ENCODE assay signal across 9 cellular contexts in the genomic region with DNA sequence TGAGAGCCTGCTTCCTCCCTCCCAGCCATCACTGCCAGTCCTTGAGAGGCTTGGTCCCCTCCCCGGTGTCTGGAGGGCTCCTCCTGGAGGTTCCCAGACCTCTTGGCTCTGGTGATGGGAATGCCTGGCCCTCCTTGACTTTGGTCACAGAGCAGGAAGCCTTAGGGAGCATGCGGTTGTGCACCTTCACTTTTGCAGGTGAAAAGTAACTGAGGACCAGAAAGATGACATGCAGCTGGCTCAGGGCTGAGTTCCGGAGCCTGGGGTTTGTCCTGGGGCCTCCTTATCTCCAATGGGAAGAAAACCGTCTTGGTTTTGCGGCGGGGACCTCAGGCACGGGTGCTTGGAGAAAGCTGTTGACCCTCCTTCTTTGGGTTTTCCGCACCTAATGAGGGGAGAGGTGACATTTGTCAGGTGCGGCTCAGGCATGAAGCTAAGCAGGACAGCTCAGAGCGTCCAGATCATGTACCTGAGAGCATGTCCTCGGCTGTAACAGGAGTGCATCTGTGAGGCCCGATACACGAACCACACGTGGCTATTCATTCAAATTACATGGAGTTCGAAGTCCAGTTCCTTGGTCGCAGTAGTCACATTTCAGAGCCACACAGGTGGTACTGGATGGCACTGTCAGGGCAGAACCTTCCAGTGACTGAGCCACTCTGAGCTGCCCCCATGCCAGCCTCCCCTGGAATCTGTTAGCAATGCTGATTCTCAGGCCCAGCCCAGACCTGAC. TPM values are rescaled to one million over a fixed set of nuclear protein-coding genes. Genes with fewer than 3 reads are reported as not detected.
DNase-seq lines count a peak whose midpoint lies in the region; ATAC-seq and TF ChIP-seq lines count a peak whose summit lies in the region.
"Had no signal": no experiment of that assay in that cellular context is flagged by ENCODE, and none has a peak within 500 bp of the region (broad histone marks: within the 10 kb centered on the region; RNA-seq: fewer than 3 reads in every experiment).

No MANE protein-coding gene starts in this region.

- H3K4me3 Mint-ChIP-seq in MCF 10A (ENCODE audit: unreplicated experiment), result no peak overlapping the region

- no peaks in the 10 kb centered on the region for H3K36me3 Mint-ChIP-seq in MCF 10A (ENCODE audit: insufficient read depth, unreplicated experiment)

- no peaks in the 10 kb centered on the region for H3K36me3 ChIP-seq in Karpas-422 (ENCODE audit: insufficient read depth, low read length)
- no peaks in the 10 kb centered on the region for H3K36me3 ChIP-seq in skeletal muscle satellite cell (ENCODE audit: insufficient read depth, low read length)

- POLR2A ChIA-PET in MCF 10A (lab: Yijun Ruan, JAX), result no interaction called here

- CTCF ChIA-PET in MCF 10A (lab: Yijun Ruan, JAX), result interaction anchor here (0.7 kb wide), 1 partner anchor 11 kb away, joined by 3 read pairs; no protein-coding TSS in a partner anchor

- H3K9me3 Mint-ChIP-seq in MCF 10A (ENCODE audit: unreplicated experiment), result no peaks in the 10 kb centered on the region

- H3K4me2 ChIP-seq in Karpas-422 (ENCODE audit: low read depth, low read length, poor library complexity, severe bottlenecking) (peak overlapping the region; percentile 67), skeletal muscle satellite cell (ENCODE audit: low read length) (peak overlapping the region; percentile 26)

- ATAC-seq in GM18508 (IDR thresholded peaks at IDR 0.05; ENCODE audit: insufficient read depth, unreplicated experiment) (peak; percentile 11), HG02852 (IDR thresholded peaks at IDR 0.05; ENCODE audit: unreplicated experiment) (no peak), GM21723 (IDR thresholded peaks at IDR 0.05; ENCODE audit: unreplicated experiment) (no peak)

- H3K4me1 Mint-ChIP-seq in MCF 10A (ENCODE audit: insufficient read depth, unreplicated experiment), result no peaks in the 10 kb centered on the region

- no peaks in the 10 kb centered on the region for H3K9me3 ChIP-seq in Karpas-422 (ENCODE audit: low read length)
- H3K9me3 ChIP-seq in skeletal muscle satellite cell (replicated peaks; ENCODE audit: low read length), result no peaks in the 10 kb centered on the region

- intact Hi-C loops in MCF 10A (cut with micrococcal nuclease), result no loop called here

- no TSS peak for BruUV-seq in MCF 10A (replicated peaks; lab: Mats Ljungman, UMichigan)

- no peaks in the 10 kb centered on the region for H3K27me3 ChIP-seq in Karpas-422 (ENCODE audit: low read length)
- H3K27me3 ChIP-seq in skeletal muscle satellite cell (ENCODE audit: control insufficient read depth, insufficient read depth, low read length), result peaks cover 3% of the 10 kb centered on the region

- H3K4me1 ChIP-seq in Karpas-422 (ENCODE audit: low read length) (peaks cover 15% of the 10 kb centered on the region), skeletal muscle satellite cell (ENCODE audit: control insufficient read depth, insufficient read depth, low read length) (no peaks in the 10 kb centered on the region)

- no peak overlapping the region for H3K27ac Mint-ChIP-seq in MCF 10A (ENCODE audit: low read depth, unreplicated experiment)

- peak overlapping the region; percentile 54 for H3K9ac ChIP-seq in Karpas-422 (ENCODE audit: low read length)
- no peak overlapping the region for H3K9ac ChIP-seq in skeletal muscle satellite cell (ENCODE audit: low read depth, low read length)

- H3K79me2 ChIP-seq in Karpas-422 (ENCODE audit: low read length), result no peaks in the 10 kb centered on the region

- no peaks in the 10 kb centered on the region for H3K9me2 ChIP-seq in Karpas-422 (replicated peaks; ENCODE audit: insufficient read depth, low read length)

- no peak overlapping the region for H3K27ac ChIP-seq in Karpas-422 (ENCODE audit: low read length)

- DNase-seq in Karpas-422, result no peak
- DNase-seq in fibroblast of mammary gland (ENCODE audit: low read depth), result no peak
- DNase-seq in activated CD4-positive, CD25-positive, alpha-beta regulatory T cell (lab: John Stamatoyannopoulos, UW), result no peak
- no peak for DNase-seq in MCF 10A (ENCODE audit: unreplicated experiment)
- DNase-seq: retina had no signal

- peak overlapping the region; percentile 44; the same call in 1 of the 2 replicates for H2AFZ ChIP-seq in Karpas-422 (ENCODE audit: low read length)

- H4K20me1 ChIP-seq in Karpas-422 (ENCODE audit: insufficient read depth, low read depth, low read length), result no peaks in the 10 kb centered on the region

- TF ChIP-seq CTCF in fibroblast of mammary gland (conservative IDR thresholded peaks at IDR 0.05; ENCODE audit: control insufficient read depth, insufficient read depth, low read depth, low read length), result no peak
- no peak for TF ChIP-seq CTCF in MCF 10A (IDR thresholded peaks at IDR 0.05; ENCODE audit: unreplicated experiment)

- no peak overlapping the region for H3K4me3 ChIP-seq in Karpas-422 (ENCODE audit: low read length)
- H3K4me3 ChIP-seq in fibroblast of mammary gland (ENCODE audit: control insufficient read depth, low read depth, low read length), result peak overlapping the region; percentile 60
- no peak overlapping the region for H3K4me3 ChIP-seq in skeletal muscle satellite cell (ENCODE audit: low read length)

- H3K27me3 Mint-ChIP-seq in MCF 10A (ENCODE audit: insufficient read depth, unreplicated experiment), result peaks cover 8% of the 10 kb centered on the region

RNA-seq across cellular contexts. Expression of gene MX2, which starts 0.6 kb away (rescaled TPM):
- total RNA-seq in Karpas-422 (2014; rRNA removed; shearing (Covaris generic); ENCODE audit: low replicate concordance), result 27.8 and 31.0 TPM in 2 replicates
- total RNA-seq in skeletal muscle satellite cell (2012; rRNA removed), result 0.51 and 1.5 TPM in 2 replicates
- not detected in 2 replicates for total RNA-seq in MCF 10A (2022)

RNA-seq across cellular contexts. Expression of gene FAM3B, which starts 44.6 kb away (rescaled TPM):
- total RNA-seq in Karpas-422 (2014; rRNA removed; shearing (Covaris generic); ENCODE audit: low replicate concordance), result not detected in 2 replicates
- total RNA-seq in skeletal muscle satellite cell (2012; rRNA removed), result not detected in 2 replicates
- not detected in 2 replicates for total RNA-seq in MCF 10A (2022)

Comparison
In these comparisons a context has a peak if more than half of its experiments do, and no peak if none do; other contexts are left out.
1. RNA of gene MX2, which starts 0.6 kb away (total RNA-seq): 27.8 to 31.0 TPM in Karpas-422; not detected in MCF 10A; every median in the first group is over 10 times any median in the second.